19 cellular contexts compared by ENCODE assay signal in the genomic region with DNA sequence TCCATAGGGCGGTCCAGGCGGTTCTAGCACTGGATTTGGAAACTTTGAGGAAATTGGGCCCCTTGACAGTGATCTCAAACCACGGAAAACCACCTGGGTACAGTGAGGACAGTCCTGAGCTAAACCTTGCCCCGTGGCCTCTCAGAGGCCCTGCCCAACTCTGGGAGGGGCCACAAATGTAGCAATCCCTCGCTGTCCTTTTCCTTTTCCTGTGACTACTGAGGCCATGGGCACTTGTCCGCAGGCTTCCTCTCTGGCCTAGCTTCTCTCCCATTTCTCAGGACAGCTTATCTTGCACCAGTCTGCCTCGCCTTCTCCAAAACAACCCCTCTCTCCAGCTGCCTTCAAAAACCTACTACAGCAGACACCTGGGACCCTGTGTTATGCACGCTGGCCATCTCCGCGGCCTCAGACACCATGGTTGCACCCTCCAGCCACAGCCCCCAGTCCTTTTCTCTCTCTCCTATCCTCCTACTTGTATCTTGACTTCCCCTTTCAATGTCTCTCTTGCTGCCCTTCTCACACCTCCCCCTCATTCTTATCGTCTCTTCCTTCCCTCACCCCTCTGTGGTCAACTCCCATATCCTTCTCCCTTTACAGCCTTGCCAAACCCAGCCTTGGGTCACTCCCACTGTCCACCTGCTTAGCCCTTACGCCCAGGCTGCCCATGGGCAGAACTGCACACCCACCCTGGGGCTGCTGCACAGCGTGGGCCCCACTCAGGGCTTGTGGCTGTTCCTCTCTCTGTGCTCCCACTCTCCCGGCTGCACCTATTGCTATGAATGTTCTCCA. TPM values are rescaled to one million over a fixed set of nuclear protein-coding genes. Genes with fewer than 3 reads are reported as not detected.
DNase-seq lines count a peak whose midpoint lies in the region; ATAC-seq and TF ChIP-seq lines count a peak whose summit lies in the region.
"Had no signal": no experiment of that assay in that cellular context is flagged by ENCODE, and none has a peak within 500 bp of the region (broad histone marks: within the 10 kb centered on the region; RNA-seq: fewer than 3 reads in every experiment).

No MANE protein-coding gene starts in this region.

- H3K36me3 Mint-ChIP-seq in activated T-cell treated with anti-CD3 and anti-CD28 coated beads, Interleukin-2, amount 50 U/mL, for 24 hours (ENCODE audit: low read depth), result peaks cover 47% of the 10 kb centered on the region

- DNase-seq in Right ventricle myocardium inferior (ENCODE audit: missing footprints), result peak; percentile 63
- DNase-seq in left ventricle myocardium inferior, result no peak
- DNase-seq in SIG-M5 (lab: John Stamatoyannopoulos, UW), result peak; percentile 41
- no peak for DNase-seq in heart right ventricle
- peak; percentile 73 for DNase-seq in upper lobe of right lung
- no peak for DNase-seq in activated T-cell treated with anti-CD3 and anti-CD28 coated beads, Interleukin-2, amount 50 U/mL, for 24 hours
- DNase-seq: activated CD8-positive, alpha-beta T cell treated with anti-CD3 and anti-CD28 coated beads, Interleukin-2, amount 10 ng/mL, durations not matched to agents 7 days and 5 days; activated effector memory CD4-positive, alpha-beta T cell treated with Interleukin-2 at 50 U/mL for 16 hours; amygdala; CD4-positive, alpha-beta T cell; DND-41; foreskin fibroblast; GM23248; NCI-H1436 treated with DMSO at 0.1 percent for 48 hours; SK-N-SH; stimulated activated CD4-positive, alpha-beta T cell treated with anti-CD3 and anti-CD28 coated beads, Interleukin-4, amount 100 ng/mL, for 4 hours had no signal

- TF ChIP-seq CTCF in left ventricle myocardium inferior (IDR thresholded peaks at IDR 0.05; ENCODE audit: borderline replicate concordance) (no peak), heart right ventricle (IDR thresholded peaks at IDR 0.05) (no peak), upper lobe of right lung (IDR thresholded peaks at IDR 0.05) (no peak)

- no peak overlapping the region for H3K4me3 Mint-ChIP-seq in activated T-cell treated with anti-CD3 and anti-CD28 coated beads, Interleukin-2, amount 50 U/mL, for 24 hours
- H3K4me3 Mint-ChIP-seq: activated CD8-positive, alpha-beta T cell treated with anti-CD3 and anti-CD28 coated beads, Interleukin-2, amount 10 ng/mL, durations not matched to agents 7 days and 5 days; CD4-positive, alpha-beta T cell; IgD-negative memory B cell had no signal

- no peaks in the 10 kb centered on the region for H3K4me1 Mint-ChIP-seq in activated T-cell treated with anti-CD3 and anti-CD28 coated beads, Interleukin-2, amount 50 U/mL, for 24 hours (ENCODE audit: low read depth)

- 87 to 90% methylated on average over 14 of the region's 14 CpGs for WGBS in heart right ventricle, 2 donors

- H3K27ac ChIP-seq in left ventricle myocardium inferior (replicated peaks), result no peak overlapping the region
- peak overlapping the region in 1 of 10 donors; percentile 74 for H3K27ac ChIP-seq in heart right ventricle
- H3K27ac ChIP-seq in upper lobe of right lung, result peak overlapping the region; percentile 17
- H3K27ac ChIP-seq: GM23248 had no signal

- no peaks in the 10 kb centered on the region for H3K27me3 ChIP-seq in left ventricle myocardium inferior (ENCODE audit: low read depth)
- H3K27me3 ChIP-seq in heart right ventricle, result no peaks in the 10 kb centered on the region
- no peaks in the 10 kb centered on the region for H3K27me3 ChIP-seq in upper lobe of right lung

- no peaks in the 10 kb centered on the region for H3K9me3 Mint-ChIP-seq in activated T-cell treated with anti-CD3 and anti-CD28 coated beads, Interleukin-2, amount 50 U/mL, for 24 hours
- H3K9me3 Mint-ChIP-seq: CD4-positive, alpha-beta T cell; IgD-negative memory B cell had no signal

- no peaks in the 10 kb centered on the region for H3K9me3 ChIP-seq in left ventricle myocardium inferior (replicated peaks)
- no peaks in the 10 kb centered on the region for H3K9me3 ChIP-seq in heart right ventricle
- no peaks in the 10 kb centered on the region for H3K9me3 ChIP-seq in upper lobe of right lung
- H3K9me3 ChIP-seq: SK-N-SH had no signal

- intact Hi-C loops in Right ventricle myocardium inferior (cut with DNase I), result no loop called here
- intact Hi-C loops in left ventricle myocardium inferior (cut with micrococcal nuclease), result no loop called here
- intact Hi-C loops in heart right ventricle (cut with DNase I), result no loop called here
- intact Hi-C loops in upper lobe of right lung (cut with DNase I), result no loop called here

- peaks cover 7% of the 10 kb centered on the region for H3K4me1 ChIP-seq in left ventricle myocardium inferior
- peaks cover 0 to 48% (median 0%) of the 10 kb centered on the region in 9 donors for H3K4me1 ChIP-seq in heart right ventricle
- no peaks in the 10 kb centered on the region for H3K4me1 ChIP-seq in upper lobe of right lung

- H3K36me3 ChIP-seq in left ventricle myocardium inferior, result peaks cover 77% of the 10 kb centered on the region
- peaks cover 0 to 96% (median 33%) of the 10 kb centered on the region in 9 donors for H3K36me3 ChIP-seq in heart right ventricle
- peaks cover 39% of the 10 kb centered on the region for H3K36me3 ChIP-seq in upper lobe of right lung

- H3K27me3 Mint-ChIP-seq in activated T-cell treated with anti-CD3 and anti-CD28 coated beads, Interleukin-2, amount 50 U/mL, for 24 hours, result no peaks in the 10 kb centered on the region
- H3K27me3 Mint-ChIP-seq: CD4-positive, alpha-beta T cell; IgD-negative memory B cell had no signal

- H3K4me3 ChIP-seq in left ventricle myocardium inferior (no peak overlapping the region), heart right ventricle (no peak overlapping the region), upper lobe of right lung (no peak overlapping the region)
- H3K4me3 ChIP-seq: GM23248 had no signal

- ATAC-seq in Right ventricle myocardium inferior (peak; percentile 59), heart right ventricle (peak in 6 of 8 donors; percentile 14 to 49 (median 42)), upper lobe of right lung (peak; percentile 89), HG03280 (IDR thresholded peaks at IDR 0.05; ENCODE audit: unreplicated experiment) (no peak), GM21381 (IDR thresholded peaks at IDR 0.05; ENCODE audit: unreplicated experiment) (no peak)
- ATAC-seq: activated CD8-positive, alpha-beta T cell treated with anti-CD3 and anti-CD28 coated beads, Interleukin-2, amount 10 ng/mL, durations not matched to agents 7 days and 5 days had no signal

- no peak overlapping the region for H3K27ac Mint-ChIP-seq in activated T-cell treated with anti-CD3 and anti-CD28 coated beads, Interleukin-2, amount 50 U/mL, for 24 hours
- H3K27ac Mint-ChIP-seq: activated CD8-positive, alpha-beta T cell treated with anti-CD3 and anti-CD28 coated beads, Interleukin-2, amount 10 ng/mL, durations not matched to agents 7 days and 5 days; CD4-positive, alpha-beta T cell had no signal

RNA-seq across cellular contexts. Expression of a gene that starts 7.6 kb away (rescaled TPM):
- total RNA-seq in Right ventricle myocardium inferior, result 93.8 TPM
- 70.2 TPM for total RNA-seq in left ventricle myocardium inferior
- 100 to 1,000 TPM in 1 of 10 donors, 10 to 100 TPM in 9; 39.2 to 144 (median 47.9) TPM for total RNA-seq in heart right ventricle
- polyA plus RNA-seq in heart right ventricle, result 100 to 1,000 TPM in 1 of 2 donors, 10 to 100 TPM in 1; 26.0 to 229 TPM
- 176 TPM for total RNA-seq in upper lobe of right lung

RNA-seq across cellular contexts. Expression of a gene that starts 24.7 kb away (rescaled TPM):
- total RNA-seq in Right ventricle myocardium inferior (8.7 TPM), left ventricle myocardium inferior (8.2 TPM), heart right ventricle (10 to 100 TPM in 1 of 10 donors, 1 to 10 TPM in 9; 6.7 to 10.3 (median 8.5) TPM), upper lobe of right lung (13.3 TPM)
- polyA plus RNA-seq in heart right ventricle, result 1 to 10 TPM; 5.2 to 6.8 TPM

Comparison
In these comparisons a context has a peak if more than half of its experiments do, and no peak if none do; other contexts are left out.
1. DNase-seq: peak in Right ventricle myocardium inferior (single experiment), SIG-M5 (single experiment) and upper lobe of right lung (single experiment); none in left ventricle myocardium inferior (single experiment), heart right ventricle (0 of 2) and activated T-cell treated with anti-CD3 and anti-CD28 coated beads, Interleukin-2, amount 50 U/mL, for 24 hours (single experiment).
2. ATAC-seq: peak in Right ventricle myocardium inferior (single experiment), heart right ventricle (6 of 8) and upper lobe of right lung (single experiment); none in HG03280 (single experiment) and GM21381 (single experiment).